Comparison of ENCODE assay signal across 8 cellular contexts in genomic region chr19:6065685-6066365, GRCh38. TPM values are rescaled to one million over a fixed set of nuclear protein-coding genes. Genes with fewer than 3 reads are reported as not detected.
DNase-seq lines count a peak whose midpoint lies in the region; ATAC-seq and TF ChIP-seq lines count a peak whose summit lies in the region.

No MANE protein-coding gene starts in this region.

- peak overlapping the region; percentile 16; the same call in 1 of the 2 replicates for H3K4me3 ChIP-seq in GM23248
- H3K4me3 ChIP-seq in spleen: peak overlapping the region in 1 of 8 donors; percentile 19

- peak overlapping the region; percentile 95 for H3K27ac ChIP-seq in GM23248
- H3K27ac ChIP-seq in spleen: peak overlapping the region in 6 of 8 donors; percentile 39 to 77 (median 71)

- no peak for TF ChIP-seq CTCF in spleen (IDR thresholded peaks at IDR 0.05 in 8 of 11, conservative IDR thresholded peaks at IDR 0.05 in 3 of 11)

- no peaks in the 10 kb centered on the region for H3K9me3 ChIP-seq in GM23248 (ENCODE audit: low read depth)
- H3K9me3 ChIP-seq in spleen: no peaks in the 10 kb centered on the region

- no peaks in the 10 kb centered on the region for H3K36me3 ChIP-seq in GM23248 (ENCODE audit: low read depth)
- H3K36me3 ChIP-seq in spleen: no peaks in the 10 kb centered on the region

- intact Hi-C loops in left ventricle myocardium superior (cut with micrococcal nuclease) (no loop called here), spleen (cut with DNase I; ENCODE audit: low total_unique reads) (no loop called here)

- peaks cover 29% of the 10 kb centered on the region for H3F3A ChIP-seq in GM23248 (ENCODE audit: insufficient read depth)

- no peak overlapping the region for H2AFZ ChIP-seq in GM23248

- TF ChIP-seq POLR2A in spleen (IDR thresholded peaks at IDR 0.05): no peak

- H3K79me2 ChIP-seq in GM23248 (ENCODE audit: insufficient read depth): 0 out of 2 replicates have a peak, but pooled peaks cover 4% of the 10 kb centered on the region

- H3K4me1 ChIP-seq in GM23248 (ENCODE audit: insufficient read depth) (peaks cover 52% of the 10 kb centered on the region), spleen (peaks cover 0 to 68% (median 41%) of the 10 kb centered on the region in 6 donors)

- H4K20me1 ChIP-seq in GM23248 (ENCODE audit: insufficient read depth): no peaks in the 10 kb centered on the region

- ATAC-seq in left ventricle myocardium superior (peak; percentile 71), HG03469 (IDR thresholded peaks at IDR 0.05; ENCODE audit: unreplicated experiment) (no peak)

- H3K9ac ChIP-seq in GM23248: peak overlapping the region; percentile 82

- WGBS in GM23248 (ENCODE audit: low coverage in 1 of 2, low lambda C conversion rate in 2 of 2, missing lambda C conversion rate in 2 of 2), 2 experiments: 8 to 9% methylated on average over 15 to 16 of the region's 16 CpGs
- 15 to 33% (median 19%) methylated on average over 16 of the region's 16 CpGs for WGBS in spleen, 5 donors

- in situ Hi-C loops in GM23248 (cut with MboI): no loop called here

- H3K9me2 ChIP-seq in GM23248 (ENCODE audit: insufficient read depth): no peaks in the 10 kb centered on the region

- peak overlapping the region; percentile 47 for H3K4me2 ChIP-seq in GM23248 (ENCODE audit: unreplicated experiment)

- peak; percentile 85 for DNase-seq in GM23248
- peak; percentile 83 to 87 for DNase-seq in NOMO-1 (lab: John Stamatoyannopoulos, UW; ENCODE audit: unreplicated experiment in 2 of 2)
- DNase-seq in activated T-helper 1 cell treated with Interleukin-2 at 50 U/mL for 16 hours (ENCODE audit: low read depth): peak; percentile 28
- peak; percentile 66 for DNase-seq in left ventricle myocardium superior
- no peak for DNase-seq in spleen
- no peak for DNase-seq in NCI-H1930 (lab: John Stamatoyannopoulos, UW)
- no peak for DNase-seq in putamen (ENCODE audit: low spot score)

- H3K27me3 ChIP-seq in GM23248 (replicated peaks; ENCODE audit: insufficient read depth) (no peaks in the 10 kb centered on the region), spleen (replicated peaks in 1 of 7) (peaks cover 0 to 41% (median 0%) of the 10 kb centered on the region in 7 donors)

RNA-seq across cellular contexts. Expression of gene RFX2, which starts 44.5 kb away (rescaled TPM):
- 10.2 and 13.1 TPM in 2 replicates for total RNA-seq in GM23248 (2014; rRNA removed; shearing (Covaris generic))
- polyA plus RNA-seq in GM23248 (2016; fragmentation: Nextera tagmentation; extraction: Ambion mirVana): 11.3 and 11.7 TPM in 2 replicates
- total RNA-seq in left ventricle myocardium superior: 4.8 TPM
- 10 to 100 TPM in 4 of 7 donors, 1 to 10 TPM in 3; 6.4 to 15.8 (median 11.1) TPM for total RNA-seq in spleen
- 1 to 10 TPM; 1.1 to 3.2 (median 2.8) TPM for polyA plus RNA-seq in spleen

Comparison
In these comparisons a context has a peak if more than half of its experiments do, and no peak if none do; other contexts are left out.
1. DNase-seq: peak in GM23248 (single experiment), NOMO-1 (2 of 2), activated T-helper 1 cell treated with Interleukin-2 at 50 U/mL for 16 hours (single experiment) and left ventricle myocardium superior (single experiment); none in spleen (single experiment), NCI-H1930 (0 of 2) and putamen (single experiment).